1 cellular context compared by ENCODE assay signal in genomic region chr20:49982346-49983122, GRCh38.
TF ChIP-seq lines count a peak whose summit lies in the region.

TSS of gene SNAI1 (plus strand) at chr20:49982980. CDS start at chr20:49983060, 80 bp downstream.

TF ChIP-seq in HepG2, 621 proteins besides CTCF, POLR2A, EP300 and RAD21 (continued from another document and continues in another):
- TF ChIP-seq MLXIP (CRISPR knock-in tag; IDR thresholded peaks at IDR 0.05; ENCODE audit: borderline replicate concordance): peak; percentile 96
- TF ChIP-seq, protein P1, sequence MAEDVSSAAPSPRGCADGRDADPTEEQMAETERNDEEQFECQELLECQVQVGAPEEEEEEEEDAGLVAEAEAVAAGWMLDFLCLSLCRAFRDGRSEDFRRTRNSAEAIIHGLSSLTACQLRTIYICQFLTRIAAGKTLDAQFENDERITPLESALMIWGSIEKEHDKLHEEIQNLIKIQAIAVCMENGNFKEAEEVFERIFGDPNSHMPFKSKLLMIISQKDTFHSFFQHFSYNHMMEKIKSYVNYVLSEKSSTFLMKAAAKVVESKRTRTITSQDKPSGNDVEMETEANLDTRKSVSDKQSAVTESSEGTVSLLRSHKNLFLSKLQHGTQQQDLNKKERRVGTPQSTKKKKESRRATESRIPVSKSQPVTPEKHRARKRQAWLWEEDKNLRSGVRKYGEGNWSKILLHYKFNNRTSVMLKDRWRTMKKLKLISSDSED (CRISPR knock-in tag; IDR thresholded peaks at IDR 0.05): peak; percentile 89
- TF ChIP-seq, protein P2, sequence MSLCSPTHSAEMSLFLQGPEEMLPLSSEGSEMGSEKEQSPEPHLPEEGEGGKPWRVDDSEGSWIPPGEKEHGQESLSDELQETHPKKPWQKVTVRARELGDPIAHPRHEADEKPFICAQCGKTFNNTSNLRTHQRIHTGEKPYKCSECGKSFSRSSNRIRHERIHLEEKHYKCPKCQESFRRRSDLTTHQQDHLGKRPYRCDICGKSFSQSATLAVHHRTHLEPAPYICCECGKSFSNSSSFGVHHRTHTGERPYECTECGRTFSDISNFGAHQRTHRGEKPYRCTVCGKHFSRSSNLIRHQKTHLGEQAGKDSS (CRISPR knock-in tag; IDR thresholded peaks at IDR 0.05; ENCODE audit: borderline replicate concordance, low read depth): peak; percentile 89
- no peak for TF ChIP-seq HNF4G (IDR thresholded peaks at IDR 0.05; ENCODE audit: borderline replicate concordance, low read depth, low read length)
- TF ChIP-seq HNF4G (CRISPR knock-in tag; IDR thresholded peaks at IDR 0.05; ENCODE audit: borderline replicate concordance, low read depth): peak; percentile 87; the same call in 1 of the 2 replicates
- TF ChIP-seq ZNF614 (CRISPR knock-in tag; IDR thresholded peaks at IDR 0.05; ENCODE audit: borderline replicate concordance): peak; percentile 34; the same call in 1 of the 2 replicates
- TF ChIP-seq ZSCAN5A (CRISPR knock-in tag; IDR thresholded peaks at IDR 0.05; ENCODE audit: borderline replicate concordance): no peak; the same call in 1 of the 2 replicates
- TF ChIP-seq GTF3A (CRISPR knock-in tag; conservative IDR thresholded peaks at IDR 0.05): no peak
- TF ChIP-seq SAP130 (CRISPR knock-in tag; IDR thresholded peaks at IDR 0.05; ENCODE audit: low read depth): peak; percentile 86
- peak; percentile 55 for TF ChIP-seq ZNF629 (CRISPR knock-in tag; conservative IDR thresholded peaks at IDR 0.05)
- peak; percentile 96 for TF ChIP-seq MYC (CRISPR knock-in tag; IDR thresholded peaks at IDR 0.05; ENCODE audit: borderline replicate concordance)
- TF ChIP-seq ZFAT (CRISPR knock-in tag; conservative IDR thresholded peaks at IDR 0.05): peak; percentile 87
- peak; percentile 61 for TF ChIP-seq RBM22 (optimal IDR thresholded peaks at IDR 0.05; ENCODE audit: low read length)
- peak; percentile 53 for TF ChIP-seq FOXA3 (CRISPR knock-in tag; IDR thresholded peaks at IDR 0.05)
- TF ChIP-seq, protein P3, sequence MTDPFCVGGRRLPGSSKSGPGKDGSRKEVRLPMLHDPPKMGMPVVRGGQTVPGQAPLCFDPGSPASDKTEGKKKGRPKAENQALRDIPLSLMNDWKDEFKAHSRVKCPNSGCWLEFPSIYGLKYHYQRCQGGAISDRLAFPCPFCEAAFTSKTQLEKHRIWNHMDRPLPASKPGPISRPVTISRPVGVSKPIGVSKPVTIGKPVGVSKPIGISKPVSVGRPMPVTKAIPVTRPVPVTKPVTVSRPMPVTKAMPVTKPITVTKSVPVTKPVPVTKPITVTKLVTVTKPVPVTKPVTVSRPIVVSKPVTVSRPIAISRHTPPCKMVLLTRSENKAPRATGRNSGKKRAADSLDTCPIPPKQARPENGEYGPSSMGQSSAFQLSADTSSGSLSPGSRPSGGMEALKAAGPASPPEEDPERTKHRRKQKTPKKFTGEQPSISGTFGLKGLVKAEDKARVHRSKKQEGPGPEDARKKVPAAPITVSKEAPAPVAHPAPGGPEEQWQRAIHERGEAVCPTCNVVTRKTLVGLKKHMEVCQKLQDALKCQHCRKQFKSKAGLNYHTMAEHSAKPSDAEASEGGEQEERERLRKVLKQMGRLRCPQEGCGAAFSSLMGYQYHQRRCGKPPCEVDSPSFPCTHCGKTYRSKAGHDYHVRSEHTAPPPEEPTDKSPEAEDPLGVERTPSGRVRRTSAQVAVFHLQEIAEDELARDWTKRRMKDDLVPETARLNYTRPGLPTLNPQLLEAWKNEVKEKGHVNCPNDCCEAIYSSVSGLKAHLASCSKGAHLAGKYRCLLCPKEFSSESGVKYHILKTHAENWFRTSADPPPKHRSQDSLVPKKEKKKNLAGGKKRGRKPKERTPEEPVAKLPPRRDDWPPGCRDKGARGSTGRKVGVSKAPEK (CRISPR knock-in tag; IDR thresholded peaks at IDR 0.05; ENCODE audit: borderline replicate concordance): peak; percentile 88
- TF ChIP-seq KLF12 (CRISPR knock-in tag; IDR thresholded peaks at IDR 0.05; ENCODE audit: borderline replicate concordance): peak; percentile 99
- TF ChIP-seq, protein P4, sequence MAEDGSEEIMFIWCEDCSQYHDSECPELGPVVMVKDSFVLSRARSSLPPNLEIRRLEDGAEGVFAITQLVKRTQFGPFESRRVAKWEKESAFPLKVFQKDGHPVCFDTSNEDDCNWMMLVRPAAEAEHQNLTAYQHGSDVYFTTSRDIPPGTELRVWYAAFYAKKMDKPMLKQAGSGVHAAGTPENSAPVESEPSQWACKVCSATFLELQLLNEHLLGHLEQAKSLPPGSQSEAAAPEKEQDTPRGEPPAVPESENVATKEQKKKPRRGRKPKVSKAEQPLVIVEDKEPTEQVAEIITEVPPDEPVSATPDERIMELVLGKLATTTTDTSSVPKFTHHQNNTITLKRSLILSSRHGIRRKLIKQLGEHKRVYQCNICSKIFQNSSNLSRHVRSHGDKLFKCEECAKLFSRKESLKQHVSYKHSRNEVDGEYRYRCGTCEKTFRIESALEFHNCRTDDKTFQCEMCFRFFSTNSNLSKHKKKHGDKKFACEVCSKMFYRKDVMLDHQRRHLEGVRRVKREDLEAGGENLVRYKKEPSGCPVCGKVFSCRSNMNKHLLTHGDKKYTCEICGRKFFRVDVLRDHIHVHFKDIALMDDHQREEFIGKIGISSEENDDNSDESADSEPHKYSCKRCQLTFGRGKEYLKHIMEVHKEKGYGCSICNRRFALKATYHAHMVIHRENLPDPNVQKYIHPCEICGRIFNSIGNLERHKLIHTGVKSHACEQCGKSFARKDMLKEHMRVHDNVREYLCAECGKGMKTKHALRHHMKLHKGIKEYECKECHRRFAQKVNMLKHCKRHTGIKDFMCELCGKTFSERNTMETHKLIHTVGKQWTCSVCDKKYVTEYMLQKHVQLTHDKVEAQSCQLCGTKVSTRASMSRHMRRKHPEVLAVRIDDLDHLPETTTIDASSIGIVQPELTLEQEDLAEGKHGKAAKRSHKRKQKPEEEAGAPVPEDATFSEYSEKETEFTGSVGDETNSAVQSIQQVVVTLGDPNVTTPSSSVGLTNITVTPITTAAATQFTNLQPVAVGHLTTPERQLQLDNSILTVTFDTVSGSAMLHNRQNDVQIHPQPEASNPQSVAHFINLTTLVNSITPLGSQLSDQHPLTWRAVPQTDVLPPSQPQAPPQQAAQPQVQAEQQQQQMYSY (CRISPR knock-in tag; IDR thresholded peaks at IDR 0.05): peak; percentile 94
- no peak for TF ChIP-seq U2AF2 (IDR thresholded peaks at IDR 0.05; ENCODE audit: low read depth, low read length)
- no peak for TF ChIP-seq RFX5 (IDR thresholded peaks at IDR 0.05; ENCODE audit: low read depth, low read length)
- TF ChIP-seq ZBTB21 (CRISPR knock-in tag; IDR thresholded peaks at IDR 0.05): peak; percentile 45; the same call in 1 of the 2 replicates
- peak; percentile 99 for TF ChIP-seq ZMAT3 (CRISPR knock-in tag; conservative IDR thresholded peaks at IDR 0.05)
- TF ChIP-seq PHB2 (IDR thresholded peaks at IDR 0.05; ENCODE audit: partially characterized antibody): no peak
- no peak for TF ChIP-seq HNF4A (CRISPR knock-in tag; IDR thresholded peaks at IDR 0.05)
- TF ChIP-seq ZMAT5 (CRISPR knock-in tag; IDR thresholded peaks at IDR 0.05; ENCODE audit: borderline replicate concordance, low read depth): no peak
- peak; percentile 39 to 66; a peak in 2 of 4 replicates for TF ChIP-seq NR2F1 (CRISPR knock-in tag; IDR thresholded peaks at IDR 0.05)
- TF ChIP-seq GATA4 (IDR thresholded peaks at IDR 0.05; ENCODE audit: borderline replicate concordance, low read depth): peak; percentile 85; the same call in 1 of the 2 replicates
- TF ChIP-seq, protein P5, sequence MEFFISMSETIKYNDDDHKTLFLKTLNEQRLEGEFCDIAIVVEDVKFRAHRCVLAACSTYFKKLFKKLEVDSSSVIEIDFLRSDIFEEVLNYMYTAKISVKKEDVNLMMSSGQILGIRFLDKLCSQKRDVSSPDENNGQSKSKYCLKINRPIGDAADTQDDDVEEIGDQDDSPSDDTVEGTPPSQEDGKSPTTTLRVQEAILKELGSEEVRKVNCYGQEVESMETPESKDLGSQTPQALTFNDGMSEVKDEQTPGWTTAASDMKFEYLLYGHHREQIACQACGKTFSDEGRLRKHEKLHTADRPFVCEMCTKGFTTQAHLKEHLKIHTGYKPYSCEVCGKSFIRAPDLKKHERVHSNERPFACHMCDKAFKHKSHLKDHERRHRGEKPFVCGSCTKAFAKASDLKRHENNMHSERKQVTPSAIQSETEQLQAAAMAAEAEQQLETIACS (CRISPR knock-in tag; IDR thresholded peaks at IDR 0.05): peak; percentile 68
- TF ChIP-seq SP1 (IDR thresholded peaks at IDR 0.05): no peak
- TF ChIP-seq SP1 (CRISPR knock-in tag; IDR thresholded peaks at IDR 0.05): peak; percentile 96
- peak; percentile 56; the same call in 1 of the 2 replicates for TF ChIP-seq ZNF296 (CRISPR knock-in tag; conservative IDR thresholded peaks at IDR 0.05)
- no peak for TF ChIP-seq ZBTB46 (CRISPR knock-in tag; IDR thresholded peaks at IDR 0.05; ENCODE audit: borderline replicate concordance)
- peak; percentile 49 for TF ChIP-seq CBX1 (IDR thresholded peaks at IDR 0.05; ENCODE audit: low read depth)
- TF ChIP-seq ZSCAN9 (CRISPR knock-in tag; IDR thresholded peaks at IDR 0.05; ENCODE audit: borderline replicate concordance): peak; percentile 53
